In genomic region chr15:84631706-84632272, GRCh38 we compare ENCODE assay signal across 8 cellular contexts. TPM values are rescaled to one million over a fixed set of nuclear protein-coding genes. Genes with fewer than 3 reads are reported as not detected.
DNase-seq lines count a peak whose midpoint lies in the region; ATAC-seq and TF ChIP-seq lines count a peak whose summit lies in the region.

No MANE protein-coding gene starts in this region.

- H3K4me3 ChIP-seq in PC-3 (ENCODE audit: low read length) (peak overlapping the region; percentile 93), osteoblast (ENCODE audit: insufficient read depth, low read length) (peak overlapping the region; percentile 91)
- peak overlapping the region; percentile 64 for H3K4me3 ChIP-seq in effector memory CD4-positive, alpha-beta T cell (ENCODE audit: insufficient read depth, low read depth, low read length, poor library complexity, severe bottlenecking)

- peak; percentile 36 for DNase-seq in DMS53 treated with DMSO at 0.1 percent for 48 hours (lab: John Stamatoyannopoulos, UW; ENCODE audit: unreplicated experiment)
- DNase-seq in PC-3, result peak; percentile 11
- no peak for DNase-seq in effector memory CD4-positive, alpha-beta T cell
- DNase-seq in osteoblast (ENCODE audit: insufficient read length, low spot score, missing footprints), result no peak
- DNase-seq in Kasumi-1 (lab: John Stamatoyannopoulos, UW), result no peak

- no peaks in the 10 kb centered on the region for H3F3A ChIP-seq in PC-3 (ENCODE audit: low read length, unreplicated experiment)

- no peak for ATAC-seq in PC-3
- no peak for ATAC-seq in HG03432 (IDR thresholded peaks at IDR 0.05; ENCODE audit: unreplicated experiment)
- no peak for ATAC-seq in HG02852 (IDR thresholded peaks at IDR 0.05; ENCODE audit: unreplicated experiment)
- ATAC-seq in HG03565 (IDR thresholded peaks at IDR 0.05; ENCODE audit: unreplicated experiment), result no peak

- H3K9me3 ChIP-seq in PC-3 (ENCODE audit: low read length) (no peaks in the 10 kb centered on the region), osteoblast (ENCODE audit: low read depth, low read length) (no peaks in the 10 kb centered on the region)
- no peaks in the 10 kb centered on the region for H3K9me3 ChIP-seq in effector memory CD4-positive, alpha-beta T cell (ENCODE audit: control insufficient read depth, low read length)

- CTCF ChIA-PET in PC-3 (lab: Charles Lee), result no interaction called here

- H3K36me3 ChIP-seq in PC-3 (ENCODE audit: low read depth, low read length), result 0 out of 2 replicates have a peak, but pooled peaks cover 3% of the 10 kb centered on the region
- H3K36me3 ChIP-seq in effector memory CD4-positive, alpha-beta T cell (ENCODE audit: control insufficient read depth, insufficient read depth, low read length), result no peaks in the 10 kb centered on the region
- peaks cover 4% of the 10 kb centered on the region for H3K36me3 ChIP-seq in osteoblast (ENCODE audit: insufficient read depth, low read length)

- intact Hi-C loops in PC-3 (cut with micrococcal nuclease), result loop anchor here (1.0 kb wide), 1 partner anchor 31 kb away; no protein-coding TSS in a partner anchor

- H2AFZ ChIP-seq in PC-3 (ENCODE audit: low read length), result peak overlapping the region; percentile 97
- H2AFZ ChIP-seq in osteoblast (ENCODE audit: low read length), result peak overlapping the region; percentile 100

- TSS peak; percentile 74 for BruUV-seq in PC-3 (replicated peaks; lab: Mats Ljungman, UMichigan)

- H3K4me2 ChIP-seq in PC-3 (ENCODE audit: low read length) (peak overlapping the region; percentile 99), osteoblast (ENCODE audit: insufficient read depth, low read length) (peak overlapping the region; percentile 99)

- H4K20me1 ChIP-seq in PC-3 (ENCODE audit: low read length), result no peaks in the 10 kb centered on the region
- no peaks in the 10 kb centered on the region for H4K20me1 ChIP-seq in osteoblast (ENCODE audit: insufficient read depth, low read length)

- H3K9ac ChIP-seq in PC-3 (ENCODE audit: low read length), result peak overlapping the region; percentile 73

- TF ChIP-seq CTCF in PC-3 (conservative IDR thresholded peaks at IDR 0.05; ENCODE audit: low read depth, low read length) (no peak), osteoblast (IDR thresholded peaks at IDR 0.05; ENCODE audit: extremely low read depth, low read depth, low read length) (no peak)

- H3K27ac ChIP-seq in PC-3 (ENCODE audit: low read length) (peak overlapping the region; percentile 17; the same call in 1 of the 2 replicates), osteoblast (ENCODE audit: low read depth, low read length) (peak overlapping the region; percentile 87)
- H3K27ac ChIP-seq in effector memory CD4-positive, alpha-beta T cell (ENCODE audit: insufficient read depth, low read length, poor library complexity, severe bottlenecking), result peak overlapping the region; percentile 73

- H3K4me1 ChIP-seq in PC-3 (ENCODE audit: insufficient read depth, low read length) (peaks cover 27% of the 10 kb centered on the region), osteoblast (ENCODE audit: insufficient read depth, low read length) (peaks cover 31% of the 10 kb centered on the region)
- peaks cover 31% of the 10 kb centered on the region for H3K4me1 ChIP-seq in effector memory CD4-positive, alpha-beta T cell (ENCODE audit: control insufficient read depth, insufficient read depth, low read length, poor library complexity, severe bottlenecking)

- peaks cover 44% of the 10 kb centered on the region for H3K79me2 ChIP-seq in PC-3 (ENCODE audit: low read length)
- peaks cover 23% of the 10 kb centered on the region for H3K79me2 ChIP-seq in osteoblast (ENCODE audit: insufficient read depth, low read length)

- no peaks in the 10 kb centered on the region for H3K9me2 ChIP-seq in PC-3 (replicated peaks; ENCODE audit: low read length)

- no peaks in the 10 kb centered on the region for H3K27me3 ChIP-seq in PC-3 (ENCODE audit: low read length)
- no peaks in the 10 kb centered on the region for H3K27me3 ChIP-seq in effector memory CD4-positive, alpha-beta T cell (replicated peaks; ENCODE audit: control insufficient read depth, insufficient read depth, low read length, poor library complexity, severe bottlenecking)
- H3K27me3 ChIP-seq in osteoblast (ENCODE audit: insufficient read depth, low read length), result no peaks in the 10 kb centered on the region

- POLR2A ChIA-PET in PC-3 (lab: Charles Lee; ENCODE audit: unreplicated experiment), result no interaction called here

RNA-seq across cellular contexts. Expression of gene WDR73, which starts 22.3 kb away (rescaled TPM):
- 20.8 and 29.5 TPM in 2 replicates for total RNA-seq in PC-3 (2014; rRNA removed)
- total RNA-seq in osteoblast, result 34.5 and 35.1 TPM in 2 replicates

RNA-seq across cellular contexts. Expression of gene NMB, which starts 26.2 kb away (rescaled TPM):
- total RNA-seq in PC-3 (2014; rRNA removed) (20.4 and 25.9 TPM in 2 replicates), osteoblast (6.9 and 8.5 TPM in 2 replicates)

RNA-seq across cellular contexts. Expression of gene ZSCAN2, which starts 31.0 kb away (rescaled TPM):
- 15.0 and 18.3 TPM in 2 replicates for total RNA-seq in PC-3 (2014; rRNA removed)
- 14.1 and 14.7 TPM in 2 replicates for total RNA-seq in osteoblast

Comparison
In these comparisons a context has a peak if more than half of its experiments do, and no peak if none do; other contexts are left out.
1. DNase-seq: peak in DMS53 treated with DMSO at 0.1 percent for 48 hours (single experiment) and PC-3 (single experiment); none in effector memory CD4-positive, alpha-beta T cell (0 of 3), osteoblast (single experiment) and Kasumi-1 (0 of 2).
2. H3K27ac ChIP-seq: peak in every context shown above with its lines; median percentile 87 in osteoblast; 73 in effector memory CD4-positive, alpha-beta T cell; 17 in PC-3.
3. Peak in every context shown above with its lines, with median percentiles within 50 percentile points of each other: H3K4me3 ChIP-seq.